15 cellular contexts compared by ENCODE assay signal in the genomic region with DNA sequence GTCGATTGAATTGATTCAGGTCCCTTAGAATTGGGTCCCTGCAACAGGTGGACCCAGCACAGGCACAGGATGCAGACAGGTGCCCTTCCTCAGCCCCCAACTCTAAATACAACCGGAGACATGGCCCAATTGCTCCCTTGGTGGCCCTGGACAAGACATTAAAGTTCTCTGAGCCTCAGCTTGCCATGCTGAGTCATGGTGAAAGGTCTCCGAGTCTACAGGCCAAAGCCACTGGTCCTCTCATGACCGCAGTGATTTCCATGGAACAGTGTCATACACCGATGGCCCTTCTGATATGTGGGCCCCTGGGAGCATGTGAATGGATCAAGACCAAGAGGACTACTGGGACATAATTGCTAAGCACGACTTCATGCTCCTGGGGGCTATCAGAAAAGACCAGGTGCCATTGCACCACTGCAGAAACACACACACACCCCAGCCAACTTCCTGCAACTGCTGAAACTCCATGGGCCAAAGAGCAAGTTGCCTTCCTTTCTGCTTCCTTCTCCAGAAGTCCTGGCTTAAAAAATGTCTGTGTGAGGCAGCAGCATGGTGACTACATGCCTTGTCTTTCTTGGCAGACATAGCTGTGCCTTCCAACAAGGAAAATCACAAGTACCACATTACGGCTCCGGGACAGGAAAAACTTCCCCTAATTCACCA. TPM values are rescaled to one million over a fixed set of nuclear protein-coding genes. Genes with fewer than 3 reads are reported as not detected.
DNase-seq lines count a peak whose midpoint lies in the region; ATAC-seq, FAIRE-seq and TF ChIP-seq lines count a peak whose summit lies in the region.
"Had no signal": no experiment of that assay in that cellular context is flagged by ENCODE, and none has a peak within 500 bp of the region (broad histone marks: within the 10 kb centered on the region; RNA-seq: fewer than 3 reads in every experiment).

No MANE protein-coding gene starts in this region.

- H3K9me3 ChIP-seq in HEK293 (ENCODE audit: control insufficient read depth, insufficient read depth, low read depth, low read length) = no peaks in the 10 kb centered on the region
- no peaks in the 10 kb centered on the region for H3K9me3 ChIP-seq in K562 (replicated peaks; ENCODE audit: control insufficient read depth, insufficient read depth, low read depth, low read length)
- no peaks in the 10 kb centered on the region for H3K9me3 ChIP-seq in SJCRH30 (replicated peaks)
- H3K9me3 ChIP-seq: SJSA1 had no signal

- no peak for TF ChIP-seq POLR2A in K562 (conservative IDR thresholded peaks at IDR 0.05)

- H3K4me2 ChIP-seq in K562 (ENCODE audit: insufficient read depth, low read length) = no peak overlapping the region

- WGBS in K562 (ENCODE audit: insufficient coverage, low coverage, missing lambda C conversion rate) = 41% methylated on average over 7 of the region's 8 CpGs

- H3K79me2 ChIP-seq in K562 (ENCODE audit: control insufficient read depth, insufficient read depth, low read length) = no peaks in the 10 kb centered on the region

- H4K20me1 ChIP-seq in K562 (replicated peaks; ENCODE audit: control insufficient read depth, insufficient read depth, low read length) = 0 out of 2 replicates have a peak, but pooled peaks cover 7% of the 10 kb centered on the region

- H3K9ac ChIP-seq in K562 (ENCODE audit: insufficient read depth in 1 of 2, low read depth in 2 of 2, low read length in 2 of 2) = no peak overlapping the region
- H3K9ac ChIP-seq: parathyroid adenoma had no signal

- no peak for TF ChIP-seq RAD21 in K562 (CRISPR knock-in tag; conservative IDR thresholded peaks at IDR 0.05 in 1 of 2, IDR thresholded peaks at IDR 0.05 in 1 of 2)

- TF ChIP-seq EP300 in K562 (IDR thresholded peaks at IDR 0.05; ENCODE audit: low read length) = no peak

- BruUV-seq in K562 (replicated peaks; lab: Mats Ljungman, UMichigan) = no TSS peak

- peaks cover 6 to 29% of the 10 kb centered on the region in 2 experiments; a peak in 2 of 3 replicates for H3K36me3 ChIP-seq in HEK293 (ENCODE audit: control insufficient read depth in 2 of 2, insufficient read depth in 1 of 2, low read length in 2 of 2)
- no peaks in the 10 kb centered on the region; the same call in 2 of the 3 replicates for H3K36me3 ChIP-seq in K562 (ENCODE audit: control insufficient read depth, insufficient read depth, low read length)
- H3K36me3 ChIP-seq in H7 (replicated peaks; ENCODE audit: control insufficient read depth, insufficient read depth, low read length) = no peaks in the 10 kb centered on the region
- H3K36me3 ChIP-seq in SJCRH30 = peaks cover 29% of the 10 kb centered on the region

- no peak overlapping the region for H3K4me3 Mint-ChIP-seq in CD14-positive monocyte
- no peak overlapping the region for H3K4me3 Mint-ChIP-seq in neural crest cell
- H3K4me3 Mint-ChIP-seq: memory B cell, type B pancreatic cell had no signal

- no peak overlapping the region for H2AFZ ChIP-seq in K562 (ENCODE audit: low read depth, low read length)
- H2AFZ ChIP-seq: parathyroid adenoma had no signal

- H3K9me3 Mint-ChIP-seq in CD14-positive monocyte (peaks cover 0 to 2% (median 0%) of the 10 kb centered on the region in 7 donors), neural crest cell (no peaks in the 10 kb centered on the region)
- H3K9me3 Mint-ChIP-seq: IgD-negative memory B cell, memory B cell, type B pancreatic cell had no signal

- peak; percentile 42 for FAIRE-seq in K562 (lab: Jason Lieb, UNC)
- FAIRE-seq: astrocyte, G401.6 had no signal

- in situ Hi-C loops in K562 (cut with MboI) = no loop called here

- peak; percentile 46; the same call in 2 of the 3 replicates for ATAC-seq in K562

- no peaks in the 10 kb centered on the region for H3K27me3 ChIP-seq in K562 (ENCODE audit: control insufficient read depth in 2 of 2, insufficient read depth in 2 of 2, low read length in 2 of 2)
- no peaks in the 10 kb centered on the region for H3K27me3 ChIP-seq in H7 (ENCODE audit: control insufficient read depth, insufficient read depth, low read length)
- H3K27me3 ChIP-seq in SJCRH30 = no peaks in the 10 kb centered on the region
- H3K27me3 ChIP-seq: SJSA1 had no signal

- DNase-seq in CD14-positive monocyte (ENCODE audit: low spot score) = no peak
- DNase-seq in K562 (ENCODE audit: extremely low read depth in 1 of 4, low spot score in 3 of 4) = peak in 1 of 4 experiments; percentile 21
- DNase-seq in neural crest cell (ENCODE audit: low read depth, low spot score) = no peak
- DNase-seq in H7 = no peak
- no peak for DNase-seq in SJCRH30
- no peak for DNase-seq in RKO (ENCODE audit: low spot score)
- DNase-seq: NCI-H1105 had no signal

- CTCF ChIA-PET in HEK293 (lab: Yijun Ruan, JAX) (no interaction called here), K562 (lab: Yijun Ruan, JAX; ENCODE audit: low intra/inter-chr PET ratio) (no interaction called here)

- intact Hi-C loops in CD14-positive monocyte (cut with micrococcal nuclease) = loop anchor here in 1 of 2 donors (5.0 kb wide), 1 partner anchor 34 kb away; no protein-coding TSS in a partner anchor
- intact Hi-C loops in K562 (cut with micrococcal nuclease) = no loop called here

- no peak overlapping the region for H3K4me3 ChIP-seq in HEK293 (ENCODE audit: low read depth, low read length)
- no peak overlapping the region for H3K4me3 ChIP-seq in K562
- no peak overlapping the region for H3K4me3 ChIP-seq in H7 (ENCODE audit: insufficient read depth, low read depth, low read length)
- no peak overlapping the region for H3K4me3 ChIP-seq in SJCRH30
- H3K4me3 ChIP-seq: SJSA1 had no signal

- H3K4me1 ChIP-seq in HEK293 (ENCODE audit: control insufficient read depth, insufficient read depth, low read length) (peaks cover 20% of the 10 kb centered on the region), K562 (replicated peaks in 1 of 2; ENCODE audit: control insufficient read depth in 2 of 2, insufficient read depth in 2 of 2, low read length in 2 of 2) (peaks cover 0 to 24% of the 10 kb centered on the region in 2 experiments; a peak in 4 of 5 replicates), SJCRH30 (peaks cover 28% of the 10 kb centered on the region)
- H3K4me1 ChIP-seq: parathyroid adenoma, SJSA1 had no signal

- POLR2A ChIA-PET in HEK293 (lab: Yijun Ruan, JAX) = no interaction called here
- POLR2A ChIA-PET in K562 (lab: Yijun Ruan, JAX) = interaction anchor here (0.6 kb wide), 1 partner anchor 227 kb away, joined by 3 read pairs; no protein-coding TSS in a partner anchor

- H3K4me1 Mint-ChIP-seq in CD14-positive monocyte = peaks cover 77% of the 10 kb centered on the region
- H3K4me1 Mint-ChIP-seq in neural crest cell = peaks cover 16% of the 10 kb centered on the region

- H3K27ac Mint-ChIP-seq in CD14-positive monocyte (peak overlapping the region; percentile 11 to 87 (median 58)), neural crest cell (ENCODE audit: unreplicated experiment) (peak overlapping the region; percentile 74)
- H3K27ac Mint-ChIP-seq: memory B cell had no signal

- H3K27ac ChIP-seq in HEK293 (ENCODE audit: extremely low read depth, low read depth, low read length) (no peak overlapping the region), K562 (ENCODE audit: extremely low read depth, low read depth, low read length) (no peak overlapping the region), SJCRH30 (no peak overlapping the region)
- H3K27ac ChIP-seq: parathyroid adenoma, SJSA1 had no signal

- no peaks in the 10 kb centered on the region for H3K9me1 ChIP-seq in K562 (ENCODE audit: control insufficient read depth, insufficient read depth, low read length)

- H3K36me3 Mint-ChIP-seq in CD14-positive monocyte = peaks cover 42 to 45% of the 10 kb centered on the region in 2 donors
- H3K36me3 Mint-ChIP-seq in neural crest cell (ENCODE audit: low read depth) = no peaks in the 10 kb centered on the region

- H3K27me3 Mint-ChIP-seq in CD14-positive monocyte (ENCODE audit: low read depth in 3 of 3) (peaks cover 0 to 1% (median 0%) of the 10 kb centered on the region in 3 donors), neural crest cell (ENCODE audit: low read depth) (no peaks in the 10 kb centered on the region)
- H3K27me3 Mint-ChIP-seq: memory B cell, type B pancreatic cell had no signal

- TF ChIP-seq CTCF in CD14-positive monocyte (IDR thresholded peaks at IDR 0.05) (no peak), HEK293 (tag by site-specific recombination; IDR thresholded peaks at IDR 0.05) (no peak), K562 (IDR thresholded peaks at IDR 0.05 in 2 of 3, conservative IDR thresholded peaks at IDR 0.05 in 1 of 3; ENCODE audit: insufficient read depth in 2 of 3, low read depth in 1 of 3, low read length in 3 of 3) (no peak), neural crest cell (conservative IDR thresholded peaks at IDR 0.05) (no peak)

RNA-seq across cellular contexts. Expression of gene TBC1D2B, which starts 38.8 kb away (rescaled TPM):
- polyA plus RNA-seq in CD14-positive monocyte (1 to 10 TPM; 5.9 to 6.2 TPM), K562 (2011; rRNA removed) (13.7 and 16.3 TPM in 2 replicates), K562 (2014; fragmentation: Illumina TruSeq; extraction: Trizol) (7.7 and 9.2 TPM in 2 replicates), K562 (2014; fragmentation: Nextera tagmentation; extraction: Ambion mirVana) (under 1 TPM; 0.15 to 0.48 TPM), K562 (2014; rRNA removed) (6.5 and 6.9 TPM in 2 replicates)
- total RNA-seq in K562 (2011; cell fraction: chromatin; rRNA removed; ENCODE audit: low replicate concordance) = 51.5 and 55.8 TPM in 2 replicates
- total RNA-seq in K562 (2011; cell fraction: nucleolus; rRNA removed) = 24.0 and 27.9 TPM in 2 replicates
- total RNA-seq in K562 (2011; cell fraction: nucleoplasm; rRNA removed) = 23.0 and 24.5 TPM in 2 replicates
- total RNA-seq in K562 (2014; rRNA removed) (5.1 and 6.2 TPM in 2 replicates), K562 (2014; rRNA removed; fragmentation: Illumina TruSeq; extraction: Trizol) (8.9 and 9.3 TPM in 2 replicates), K562 (2015; rRNA removed; fragmentation: Illumina TruSeq; extraction: Trizol) (7.8 and 8.9 TPM in 2 replicates), K562 (2021) (10.1 and 10.7 TPM in 2 replicates), neural crest cell (19.7 and 21.8 TPM in 2 replicates)
- polyA plus RNA-seq in K562 (2011; cell fraction: cytosol; rRNA removed) = 9.0 and 12.5 TPM in 2 replicates
- polyA plus RNA-seq in K562 (2011; cell fraction: nucleus; rRNA removed) = 28.9 and 35.0 TPM in 2 replicates
- 5.8 and 15.9 TPM in 2 replicates for polyA plus RNA-seq in K562 (2012)
- polyA minus RNA-seq in K562 (2011; rRNA and poly(A)+ RNA removed) = 10.0 and 13.7 TPM in 2 replicates
- polyA minus RNA-seq in K562 (2011; cell fraction: cytosol; rRNA and poly(A)+ RNA removed) = 5.5 and 8.6 TPM in 2 replicates
- polyA minus RNA-seq in K562 (2011; cell fraction: nucleus; rRNA and poly(A)+ RNA removed) = 7.5 and 11.8 TPM in 2 replicates
- total RNA-seq in H7 (2014; rRNA removed; shearing (Covaris generic)) = 9.9 and 15.7 TPM in 2 replicates
- total RNA-seq in SJCRH30 (2014; rRNA removed; shearing (Covaris generic)) = 50.7 and 58.2 TPM in 2 replicates

RNA-seq across cellular contexts. Expression of gene SH2D7, which starts 53.6 kb away (rescaled TPM):
- polyA plus RNA-seq in CD14-positive monocyte (not detected), K562 (2011; rRNA removed) (not detected in 2 replicates), K562 (2014; fragmentation: Illumina TruSeq; extraction: Trizol) (not detected in 2 replicates), K562 (2014; fragmentation: Nextera tagmentation; extraction: Ambion mirVana) (not detected), K562 (2014; rRNA removed) (not detected in 2 replicates)
- not detected in 2 replicates for total RNA-seq in K562 (2011; cell fraction: chromatin; rRNA removed; ENCODE audit: low replicate concordance)
- total RNA-seq in K562 (2011; cell fraction: nucleolus; rRNA removed) = not detected in 2 replicates
- total RNA-seq in K562 (2011; cell fraction: nucleoplasm; rRNA removed) = not detected in 2 replicates
- total RNA-seq in K562 (2014; rRNA removed) (not detected in 2 replicates), K562 (2014; rRNA removed; fragmentation: Illumina TruSeq; extraction: Trizol) (not detected in 2 replicates), K562 (2015; rRNA removed; fragmentation: Illumina TruSeq; extraction: Trizol) (not detected in 2 replicates), K562 (2021) (not detected in 2 replicates), neural crest cell (not detected in 2 replicates)
- not detected in 2 replicates for polyA plus RNA-seq in K562 (2011; cell fraction: cytosol; rRNA removed)
- not detected in 2 replicates for polyA plus RNA-seq in K562 (2011; cell fraction: nucleus; rRNA removed)
- polyA plus RNA-seq in K562 (2012) = 0.10 and 0.19 TPM in 2 replicates
- not detected in 2 replicates for polyA minus RNA-seq in K562 (2011; rRNA and poly(A)+ RNA removed)
- polyA minus RNA-seq in K562 (2011; cell fraction: cytosol; rRNA and poly(A)+ RNA removed) = not detected in 2 replicates
- not detected in 2 replicates for polyA minus RNA-seq in K562 (2011; cell fraction: nucleus; rRNA and poly(A)+ RNA removed)
- not detected in 2 replicates for total RNA-seq in H7 (2014; rRNA removed; shearing (Covaris generic))
- total RNA-seq in SJCRH30 (2014; rRNA removed; shearing (Covaris generic)) = 0.08 and 0.36 TPM in 2 replicates
- total RNA-seq: astrocyte, SJSA1 had no signal
- polyA plus RNA-seq: IgD-negative memory B cell had no signal
